8 cellular contexts compared by ENCODE assay signal in the genomic region with DNA sequence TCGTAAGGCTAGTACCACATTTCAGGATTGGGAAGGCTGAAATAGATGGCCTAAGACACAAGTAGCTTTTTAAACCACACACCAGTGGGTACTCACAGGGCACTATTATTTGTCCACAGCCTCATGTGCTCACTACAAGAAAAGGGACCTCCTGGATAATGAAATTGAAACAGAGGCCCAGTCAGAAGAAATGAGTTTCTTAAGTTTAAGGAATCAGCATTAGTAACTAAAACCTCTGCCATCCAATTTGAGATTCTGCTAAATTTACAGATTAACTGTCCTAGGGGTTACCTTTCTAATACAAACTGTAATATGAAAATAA. TPM values are rescaled to one million over a fixed set of nuclear protein-coding genes. Genes with fewer than 3 reads are reported as not detected.
A peak's percentile ranks its signal among the peaks of the same experiment; 100 is the strongest.
DNase-seq lines count a peak whose midpoint lies in the region; ATAC-seq and TF ChIP-seq lines count a peak whose summit lies in the region.

No MANE protein-coding gene starts in this region.

- TF ChIP-seq CTCF in Peyer's patch (IDR thresholded peaks at IDR 0.05) (no peak), esophagus muscularis mucosa (IDR thresholded peaks at IDR 0.05) (no peak), sigmoid colon (IDR thresholded peaks at IDR 0.05) (no peak)

- H3K4me3 ChIP-seq in GM23248 (peak overlapping the region; percentile 8), Peyer's patch (peak overlapping the region in 1 of 4 donors; percentile 5), esophagus muscularis mucosa (peak overlapping the region; percentile 2 to 25 (median 18)), sigmoid colon (peak overlapping the region in 1 of 4 donors; percentile 7)

- TF ChIP-seq POLR2A in Peyer's patch (IDR thresholded peaks at IDR 0.05) = no peak
- no peak for TF ChIP-seq POLR2A in esophagus muscularis mucosa (IDR thresholded peaks at IDR 0.05; ENCODE audit: low read depth)
- TF ChIP-seq POLR2A in sigmoid colon (IDR thresholded peaks at IDR 0.05) = no peak

- H2AFZ ChIP-seq in GM23248 = no peak overlapping the region

- H3K27ac ChIP-seq in GM23248 (peak overlapping the region; percentile 86; the same call in 1 of the 2 replicates), Peyer's patch (peak overlapping the region; percentile 50 to 89 (median 55)), esophagus muscularis mucosa (replicated peaks in 1 of 4) (peak overlapping the region; percentile 5 to 69 (median 53)), sigmoid colon (peak overlapping the region; percentile 3 to 83 (median 40))

- H3K36me3 ChIP-seq in GM23248 (ENCODE audit: low read depth) = no peaks in the 10 kb centered on the region
- H3K36me3 ChIP-seq in Peyer's patch = no peaks in the 10 kb centered on the region
- H3K36me3 ChIP-seq in esophagus muscularis mucosa = no peaks in the 10 kb centered on the region
- H3K36me3 ChIP-seq in sigmoid colon = no peaks in the 10 kb centered on the region

- H3K27me3 ChIP-seq in GM23248 (replicated peaks; ENCODE audit: insufficient read depth) (no peaks in the 10 kb centered on the region), Peyer's patch (no peaks in the 10 kb centered on the region), esophagus muscularis mucosa (no peaks in the 10 kb centered on the region), sigmoid colon (no peaks in the 10 kb centered on the region)

- TF ChIP-seq EP300 in esophagus muscularis mucosa (IDR thresholded peaks at IDR 0.05) (no peak), sigmoid colon (IDR thresholded peaks at IDR 0.05) (no peak)

- peaks cover 73% of the 10 kb centered on the region for H3K79me2 ChIP-seq in GM23248 (ENCODE audit: insufficient read depth)

- peaks cover 54% of the 10 kb centered on the region for H4K20me1 ChIP-seq in GM23248 (ENCODE audit: insufficient read depth)

- no peaks in the 10 kb centered on the region for H3K9me3 ChIP-seq in GM23248 (ENCODE audit: low read depth)
- no peaks in the 10 kb centered on the region for H3K9me3 ChIP-seq in Peyer's patch
- H3K9me3 ChIP-seq in esophagus muscularis mucosa = no peaks in the 10 kb centered on the region
- no peaks in the 10 kb centered on the region for H3K9me3 ChIP-seq in sigmoid colon

- H3K4me2 ChIP-seq in GM23248 (ENCODE audit: unreplicated experiment) = peak overlapping the region; percentile 21

- no peaks in the 10 kb centered on the region for H3K9me2 ChIP-seq in GM23248 (ENCODE audit: insufficient read depth)

- no peak overlapping the region for H3K9ac ChIP-seq in GM23248

- 91 to 94% methylated on average over 1 of the region's 1 CpG for WGBS in GM23248 (ENCODE audit: low coverage in 1 of 2, low lambda C conversion rate in 2 of 2, missing lambda C conversion rate in 2 of 2), 2 experiments
- WGBS in esophagus muscularis mucosa = 11% methylated on average over 1 of the region's 1 CpG
- 10 to 44% methylated on average over 1 of the region's 1 CpG for WGBS in sigmoid colon, 2 donors

- in situ Hi-C loops in GM23248 (cut with MboI) = loop anchor here (10.0 kb wide), 1 partner anchor 64 kb away; no protein-coding TSS in a partner anchor

- H3F3A ChIP-seq in GM23248 (ENCODE audit: insufficient read depth) = peaks cover 50% of the 10 kb centered on the region

- peaks cover 64% of the 10 kb centered on the region for H3K4me1 ChIP-seq in GM23248 (ENCODE audit: insufficient read depth)
- H3K4me1 ChIP-seq in Peyer's patch = peaks cover 15 to 65% (median 40%) of the 10 kb centered on the region in 4 donors
- peaks cover 71 to 78% (median 74%) of the 10 kb centered on the region in 4 donors for H3K4me1 ChIP-seq in esophagus muscularis mucosa
- H3K4me1 ChIP-seq in sigmoid colon = peaks cover 0 to 76% (median 72%) of the 10 kb centered on the region in 4 donors

- intact Hi-C loops in esophagus muscularis mucosa (cut with DNase I) = loop anchor here (5.0 to 10.0 kb wide), 4 partner anchors 68 to 166 kb away; partner anchors contain the start of genes HAPSTR1, PMM2 and TMEM186
- intact Hi-C loops in sigmoid colon (cut with DNase I) = loop anchor here (5.0 kb wide), 2 partner anchors 163 to 1777 kb away; partner anchors contain the start of genes PMM2 and TMEM186

- ATAC-seq in GM21786 (IDR thresholded peaks at IDR 0.05; ENCODE audit: unreplicated experiment) = no peak
- ATAC-seq in HG03342 (IDR thresholded peaks at IDR 0.05; ENCODE audit: unreplicated experiment) = no peak

- DNase-seq in GM23248 (no peak), Peyer's patch (no peak), esophagus muscularis mucosa (ENCODE audit: extremely low spot score) (no peak), sigmoid colon (no peak), OCI-M2 (lab: John Stamatoyannopoulos, UW; ENCODE audit: unreplicated experiment) (no peak), NCI-H2107 treated with DMSO at 0.1 percent for 48 hours (lab: John Stamatoyannopoulos, UW; ENCODE audit: unreplicated experiment) (no peak)

RNA-seq across cellular contexts. Expression of gene USP7, which starts 3.0 kb away (rescaled TPM):
- total RNA-seq in GM23248 (2014; rRNA removed; shearing (Covaris generic)) = 28.3 and 30.6 TPM in 2 replicates
- polyA plus RNA-seq in GM23248 (2016; fragmentation: Nextera tagmentation; extraction: Ambion mirVana) = 13.2 and 13.3 TPM in 2 replicates
- total RNA-seq in Peyer's patch = 100 to 1,000 TPM; 125 to 139 (median 130) TPM
- 10 to 100 TPM; 67.9 to 84.7 (median 73.3) TPM for total RNA-seq in esophagus muscularis mucosa
- 10 to 100 TPM; 64.9 to 84.5 (median 80.5) TPM for total RNA-seq in sigmoid colon
- 10 to 100 TPM; 28.8 to 46.1 (median 28.9) TPM for polyA plus RNA-seq in sigmoid colon
